In genomic region chr17:58360664-58361063, GRCh38 we compare ENCODE assay signal across 29 cellular contexts. TPM values are rescaled to one million over a fixed set of nuclear protein-coding genes. Genes with fewer than 3 reads are reported as not detected.
DNase-seq lines count a peak whose midpoint lies in the region; ATAC-seq and TF ChIP-seq lines count a peak whose summit lies in the region.
"Had no signal": no experiment of that assay in that cellular context is flagged by ENCODE, and none has a peak within 500 bp of the region (broad histone marks: within the 10 kb centered on the region; RNA-seq: fewer than 3 reads in every experiment).

No MANE protein-coding gene starts in this region.

- H2AK5ac ChIP-seq in neuronal stem cell (ENCODE audit: low read depth, low read length): peak overlapping the region; percentile 54

- H3K27ac ChIP-seq in CD8-positive, alpha-beta T cell (ENCODE audit: low read depth, low read length): no peak overlapping the region
- H3K27ac ChIP-seq in neuronal stem cell (replicated peaks; ENCODE audit: low read length): no peak overlapping the region
- H3K27ac ChIP-seq: A549; BLaER1 treated with 17β-estradiol and CSF1 and Interleukin-3, amounts not matched to agents 10 nM and 100 nM; Peyer's patch; SK-N-MC had no signal

- no peak for TF ChIP-seq CTCF in CD8-positive, alpha-beta T cell (IDR thresholded peaks at IDR 0.05)
- TF ChIP-seq CTCF in glutamatergic neuron (IDR thresholded peaks at IDR 0.05; ENCODE audit: partially characterized antibody, unreplicated experiment): no peak

- H2AFZ ChIP-seq in neuronal stem cell (ENCODE audit: low read length): no peak overlapping the region

- no peak overlapping the region for H3K4me3 ChIP-seq in CD8-positive, alpha-beta T cell (ENCODE audit: low read depth, low read length)
- no peak overlapping the region for H3K4me3 ChIP-seq in neuronal stem cell (ENCODE audit: low read length in 2 of 2)
- H3K4me3 ChIP-seq: A549; BLaER1 treated with 17β-estradiol and CSF1 and Interleukin-3, amounts not matched to agents 10 nM and 100 nM; MG63; Peyer's patch; SK-N-MC had no signal

- H3K4me3 Mint-ChIP-seq in CD8-positive, alpha-beta T cell: no peak overlapping the region
- peak overlapping the region; percentile 6 for H3K4me3 Mint-ChIP-seq in glutamatergic neuron (ENCODE audit: unreplicated experiment)
- H3K4me3 Mint-ChIP-seq: CD4-positive, alpha-beta T cell had no signal

- H3K14ac ChIP-seq in neuronal stem cell (ENCODE audit: low read length): no peak overlapping the region

- no peak overlapping the region for H3K4ac ChIP-seq in neuronal stem cell (ENCODE audit: low read length)

- no peak overlapping the region for H3K4me2 ChIP-seq in neuronal stem cell (ENCODE audit: insufficient read depth, low read length, poor library complexity, severe bottlenecking)
- H3K4me2 ChIP-seq: A549; BLaER1 treated with 17β-estradiol and CSF1 and Interleukin-3, amounts not matched to agents 10 nM and 100 nM had no signal

- H3K36me3 Mint-ChIP-seq in CD8-positive, alpha-beta T cell: peaks cover 17% of the 10 kb centered on the region
- H3K36me3 Mint-ChIP-seq in glutamatergic neuron (ENCODE audit: unreplicated experiment): no peaks in the 10 kb centered on the region

- H3K36me3 ChIP-seq in CD8-positive, alpha-beta T cell (ENCODE audit: insufficient read depth, low read length): no peaks in the 10 kb centered on the region
- no peaks in the 10 kb centered on the region for H3K36me3 ChIP-seq in neuronal stem cell (replicated peaks in 1 of 2; ENCODE audit: control insufficient read depth in 2 of 2, insufficient read depth in 2 of 2, low read length in 2 of 2)
- H3K36me3 ChIP-seq: BLaER1 treated with 17β-estradiol and CSF1 and Interleukin-3, amounts not matched to agents 10 nM and 100 nM; MG63 had no signal

- H3K79me1 ChIP-seq in neuronal stem cell (ENCODE audit: low read depth, low read length): no peaks in the 10 kb centered on the region

- peak overlapping the region; percentile 52 for H3K18ac ChIP-seq in neuronal stem cell (ENCODE audit: low read length)

- no peaks in the 10 kb centered on the region for H3K9me3 ChIP-seq in CD8-positive, alpha-beta T cell (ENCODE audit: low read length)
- H3K9me3 ChIP-seq in neuronal stem cell (replicated peaks in 1 of 2; ENCODE audit: control insufficient read depth in 2 of 2, insufficient read depth in 1 of 2, low read depth in 1 of 2, low read length in 2 of 2): no peaks in the 10 kb centered on the region
- H3K9me3 ChIP-seq: A549; BLaER1 treated with 17β-estradiol and CSF1 and Interleukin-3, amounts not matched to agents 10 nM and 100 nM; MG63; Peyer's patch had no signal

- H3K4me1 Mint-ChIP-seq in CD8-positive, alpha-beta T cell (ENCODE audit: low read depth): peaks cover 7% of the 10 kb centered on the region
- peaks cover 11% of the 10 kb centered on the region for H3K4me1 Mint-ChIP-seq in glutamatergic neuron (ENCODE audit: low read depth, unreplicated experiment)

- DNase-seq in CD8-positive, alpha-beta T cell: no peak
- DNase-seq in NCI-H2196 treated with DMSO at 0.1 percent for 48 hours (lab: John Stamatoyannopoulos, UW; ENCODE audit: unreplicated experiment) (peak; percentile 39), glutamatergic neuron (no peak), neuronal stem cell (ENCODE audit: low spot score) (no peak), RPMI8226 (no peak), OCI-M2 (lab: John Stamatoyannopoulos, UW; ENCODE audit: unreplicated experiment) (no peak)
- no peak for DNase-seq in stimulated activated CD4-positive, alpha-beta T cell treated with anti-CD3 and anti-CD28 coated beads, Interleukin-2, amount 100 ng/mL, for 24 hours
- DNase-seq: AML-193; CD4-positive, alpha-beta T cell; COR-L47; DMS79; EL; GDM1; H7; IMR-90; KG1; MG63; NCI-H1105 treated with DMSO at 0.1 percent for 48 hours; NCI-H146; NCI-H1930; NCI-H2107; NCI-H446 treated with DMSO at 0.1 percent for 48 hours; NCI-H526 treated with DMSO at 0.1 percent for 48 hours; Peyer's patch; SIG-M5; SW 1271 had no signal

- no peaks in the 10 kb centered on the region for H3K9me3 Mint-ChIP-seq in CD8-positive, alpha-beta T cell
- H3K9me3 Mint-ChIP-seq in glutamatergic neuron (ENCODE audit: unreplicated experiment): no peaks in the 10 kb centered on the region
- H3K9me3 Mint-ChIP-seq: CD4-positive, alpha-beta T cell had no signal

- no peak overlapping the region for H4K8ac ChIP-seq in neuronal stem cell (ENCODE audit: low read depth, low read length)

- no peaks in the 10 kb centered on the region for H3K27me3 ChIP-seq in CD8-positive, alpha-beta T cell (ENCODE audit: insufficient read depth, low read length)
- peaks cover 0 to 4% (median 0%) of the 10 kb centered on the region in 3 experiments for H3K27me3 ChIP-seq in neuronal stem cell (ENCODE audit: control insufficient read depth in 3 of 3, insufficient read depth in 3 of 3, low read depth in 1 of 3, low read length in 3 of 3)
- H3K27me3 ChIP-seq: BLaER1 treated with 17β-estradiol and CSF1 and Interleukin-3, amounts not matched to agents 10 nM and 100 nM; MG63; Peyer's patch had no signal

- H2BK15ac ChIP-seq in neuronal stem cell (ENCODE audit: low read length): no peak overlapping the region

- CTCF ChIA-PET in CD8-positive, alpha-beta T cell (lab: Charles Lee): interaction anchor here (1.2 to 5.2 kb wide), 3 partner anchors 16 to 55 kb away, joined by 5 to 25 read pairs (median 11); no protein-coding TSS in a partner anchor

- intact Hi-C loops in CD8-positive, alpha-beta T cell (cut with DNase I, micrococcal nuclease): no loop called here

- H3K9ac ChIP-seq in neuronal stem cell (ENCODE audit: low read depth, low read length, poor library complexity): no peak overlapping the region
- H3K9ac ChIP-seq: BLaER1 treated with 17β-estradiol and CSF1 and Interleukin-3, amounts not matched to agents 10 nM and 100 nM had no signal

- no CpG with 5 or more reads among the region's 3 CpGs for WGBS in neuronal stem cell (ENCODE audit: extremely low coverage in 2 of 2, insufficient read length in 2 of 2, insufficient replicate concordance in 1 of 2), 2 donors

- H2BK120ac ChIP-seq in neuronal stem cell (ENCODE audit: low read depth, low read length): no peak overlapping the region

- H2BK12ac ChIP-seq in neuronal stem cell (ENCODE audit: low read length): peak overlapping the region; percentile 14

- no peaks in the 10 kb centered on the region for H3K27me3 Mint-ChIP-seq in CD8-positive, alpha-beta T cell (ENCODE audit: low read depth)
- H3K27me3 Mint-ChIP-seq in glutamatergic neuron (ENCODE audit: unreplicated experiment): peaks cover 2% of the 10 kb centered on the region
- H3K27me3 Mint-ChIP-seq: CD4-positive, alpha-beta T cell had no signal

- no peak overlapping the region for H2BK5ac ChIP-seq in neuronal stem cell (ENCODE audit: low read length)

- H3K4me1 ChIP-seq in CD8-positive, alpha-beta T cell (ENCODE audit: insufficient read depth, low read length): no peaks in the 10 kb centered on the region
- peaks cover 7 to 14% of the 10 kb centered on the region in 2 donors for H3K4me1 ChIP-seq in neuronal stem cell (ENCODE audit: control insufficient read depth in 2 of 2, insufficient read depth in 1 of 2, low read depth in 1 of 2, low read length in 2 of 2)

- H4K91ac ChIP-seq in neuronal stem cell (ENCODE audit: low read depth, low read length, poor library complexity): no peak overlapping the region

- no peak overlapping the region for H3K23ac ChIP-seq in neuronal stem cell (ENCODE audit: low read depth, low read length, poor library complexity)

- POLR2A ChIA-PET in CD8-positive, alpha-beta T cell (lab: Charles Lee): interaction anchor here (1.4 to 1.7 kb wide), 3 partner anchors 9 to 43 kb away, joined by 4 to 8 read pairs (median 5); partner anchors contain the start of gene SUPT4H1

- H3K27ac Mint-ChIP-seq in CD8-positive, alpha-beta T cell: peak overlapping the region; percentile 16
- peak overlapping the region; percentile 50 for H3K27ac Mint-ChIP-seq in glutamatergic neuron (ENCODE audit: unreplicated experiment)
- H3K27ac Mint-ChIP-seq: CD4-positive, alpha-beta T cell had no signal

- ATAC-seq in CD8-positive, alpha-beta T cell: no peak
- ATAC-seq: A549 had no signal

RNA-seq across cellular contexts. Expression of gene SUPT4H1, which starts 8.7 kb away (rescaled TPM):
- total RNA-seq in CD8-positive, alpha-beta T cell: 10 to 100 TPM; 45.2 to 59.7 TPM
- 82.1 TPM for total RNA-seq in glutamatergic neuron (ENCODE audit: unreplicated experiment)
- polyA plus RNA-seq in neuronal stem cell (2013, experiment 1 of 2): 75.6 TPM
- 76.4 TPM for polyA plus RNA-seq in neuronal stem cell (2013, experiment 2 of 2)

RNA-seq across cellular contexts. Expression of gene TSPOAP1, which starts 32.1 kb away (rescaled TPM):
- 10 to 100 TPM; 27.9 to 35.3 TPM for total RNA-seq in CD8-positive, alpha-beta T cell
- total RNA-seq in glutamatergic neuron (ENCODE audit: unreplicated experiment): 39.7 TPM
- 26.2 TPM for polyA plus RNA-seq in neuronal stem cell (2013, experiment 1 of 2)
- polyA plus RNA-seq in neuronal stem cell (2013, experiment 2 of 2): 25.2 TPM
- polyA plus RNA-seq: A549 had no signal

RNA-seq across cellular contexts. Expression of gene RNF43, which starts 56.7 kb away (rescaled TPM):
- total RNA-seq in CD8-positive, alpha-beta T cell: 1 to 10 TPM in 1 of 2 experiments, under 1 TPM in 1; 0.61 to 1.0 TPM
- not detected for total RNA-seq in glutamatergic neuron (ENCODE audit: unreplicated experiment)
- 0.11 TPM for polyA plus RNA-seq in neuronal stem cell (2013, experiment 1 of 2)
- 0.18 TPM for polyA plus RNA-seq in neuronal stem cell (2013, experiment 2 of 2)
- polyA plus RNA-seq: IMR-90 had no signal
